In genomic region chr7:149620961-149621360, GRCh38 we compare ENCODE assay signal across 8 cellular contexts.
DNase-seq lines count a peak whose midpoint lies in the region; ATAC-seq and TF ChIP-seq lines count a peak whose summit lies in the region.

No MANE protein-coding gene starts in this region.

- no peak for TF ChIP-seq CTCF in coronary artery (IDR thresholded peaks at IDR 0.05)

- ATAC-seq in GM19043 (IDR thresholded peaks at IDR 0.05; ENCODE audit: low read depth, unreplicated experiment), result peak; percentile 35
- peak; percentile 64 for ATAC-seq in HG02885 (IDR thresholded peaks at IDR 0.05; ENCODE audit: poor library complexity, unreplicated experiment)

- DNase-seq in activated CD8-positive, alpha-beta memory T cell treated with anti-CD3 and anti-CD28 coated beads, Interleukin-2, amount 50 U/mL, for 24 hours (ENCODE audit: extremely low read depth), result peak; percentile 42
- peak; percentile 24 to 31 for DNase-seq in stimulated activated CD8-positive, alpha-beta memory T cell treated with anti-CD3 and anti-CD28 coated beads, Interleukin-15, amount 100 ng/mL, for 4 hours (ENCODE audit: low read depth in 2 of 2)
- DNase-seq in coronary artery (ENCODE audit: low spot score), result no peak
- DNase-seq in midbrain (lab: John Stamatoyannopoulos, UW), result no peak
- no peak for DNase-seq in hippocampal formation (lab: John Stamatoyannopoulos, UW)
- DNase-seq in DMS114 treated with DMSO at 0.1 percent for 48 hours (lab: John Stamatoyannopoulos, UW; ENCODE audit: unreplicated experiment), result no peak

- H3K4me3 ChIP-seq in coronary artery, result no peak overlapping the region

- no peak overlapping the region for H3K27ac ChIP-seq in coronary artery

Comparison
In these comparisons a context has a peak if more than half of its experiments do, and no peak if none do; other contexts are left out.
1. DNase-seq: peak in activated CD8-positive, alpha-beta memory T cell treated with anti-CD3 and anti-CD28 coated beads, Interleukin-2, amount 50 U/mL, for 24 hours (single experiment) and stimulated activated CD8-positive, alpha-beta memory T cell treated with anti-CD3 and anti-CD28 coated beads, Interleukin-15, amount 100 ng/mL, for 4 hours (2 of 2); none in coronary artery (single experiment), midbrain (single experiment), hippocampal formation (0 of 2) and DMS114 treated with DMSO at 0.1 percent for 48 hours (single experiment).